ENCODE assay signal across 16 cellular contexts in genomic region chr22:42693055-42693762, GRCh38. TPM values are rescaled to one million over a fixed set of nuclear protein-coding genes. Genes with fewer than 3 reads are reported as not detected.
"Had no signal": no experiment of that assay in that cellular context is flagged by ENCODE, and none has a peak within 500 bp of the region (broad histone marks: within the 10 kb centered on the region; RNA-seq: fewer than 3 reads in every experiment).

No MANE protein-coding gene starts in this region.

- H3K36me3 ChIP-seq: transverse colon had no signal

- ATAC-seq: activated CD4-positive, alpha-beta T cell treated with anti-CD3 and anti-CD28 coated beads for 36 hours; activated CD8-positive, alpha-beta memory T cell treated with anti-CD3 and anti-CD28 coated beads, Interleukin-2, amount 10 ng/mL, durations not matched to agents 7 days and 5 days; left colon had no signal

- H3K4me3 Mint-ChIP-seq: activated CD4-positive, alpha-beta memory T cell treated with anti-CD3 and anti-CD28 coated beads for 36 hours; activated CD4-positive, alpha-beta T cell treated with anti-CD3 and anti-CD28 coated beads for 36 hours; activated CD8-positive, alpha-beta memory T cell treated with anti-CD3 and anti-CD28 coated beads, Interleukin-2, amount 10 ng/mL, durations not matched to agents 7 days and 5 days; activated naive CD4-positive, alpha-beta T cell treated with anti-CD3 and anti-CD28 coated beads, Interleukin-2, amount 10 ng/mL, durations not matched to agents 7 days and 5 days; activated T-cell treated with anti-CD3 and anti-CD28 coated beads, Interleukin-2, amount 50 U/mL, for 24 hours had no signal

- H3K4me1 Mint-ChIP-seq: activated CD4-positive, alpha-beta T cell treated with anti-CD3 and anti-CD28 coated beads for 36 hours; activated CD8-positive, alpha-beta memory T cell treated with anti-CD3 and anti-CD28 coated beads, Interleukin-2, amount 10 ng/mL, durations not matched to agents 7 days and 5 days; activated naive CD4-positive, alpha-beta T cell treated with anti-CD3 and anti-CD28 coated beads, Interleukin-2, amount 10 ng/mL, durations not matched to agents 7 days and 5 days had no signal

- H3K27me3 ChIP-seq: dorsolateral prefrontal cortex, transverse colon had no signal

- H3K27ac Mint-ChIP-seq: activated CD4-positive, alpha-beta memory T cell treated with anti-CD3 and anti-CD28 coated beads for 36 hours; activated CD4-positive, alpha-beta T cell treated with anti-CD3 and anti-CD28 coated beads for 36 hours; activated CD8-positive, alpha-beta memory T cell treated with anti-CD3 and anti-CD28 coated beads, Interleukin-2, amount 10 ng/mL, durations not matched to agents 7 days and 5 days; activated naive CD4-positive, alpha-beta T cell treated with anti-CD3 and anti-CD28 coated beads, Interleukin-2, amount 10 ng/mL, durations not matched to agents 7 days and 5 days; activated T-cell treated with anti-CD3 and anti-CD28 coated beads, Interleukin-2, amount 50 U/mL, for 24 hours had no signal

- H3K27me3 Mint-ChIP-seq: activated CD4-positive, alpha-beta memory T cell treated with anti-CD3 and anti-CD28 coated beads for 36 hours; activated CD4-positive, alpha-beta T cell treated with anti-CD3 and anti-CD28 coated beads for 36 hours; activated CD8-positive, alpha-beta memory T cell treated with anti-CD3 and anti-CD28 coated beads, Interleukin-2, amount 10 ng/mL, durations not matched to agents 7 days and 5 days; activated T-cell treated with anti-CD3 and anti-CD28 coated beads, Interleukin-2, amount 50 U/mL, for 24 hours had no signal

- H3K4me3 ChIP-seq: dorsolateral prefrontal cortex, skin epidermis, transverse colon had no signal

- H3K36me3 Mint-ChIP-seq: activated CD4-positive, alpha-beta memory T cell treated with anti-CD3 and anti-CD28 coated beads for 36 hours; activated CD8-positive, alpha-beta memory T cell treated with anti-CD3 and anti-CD28 coated beads, Interleukin-2, amount 10 ng/mL, durations not matched to agents 7 days and 5 days; activated naive CD4-positive, alpha-beta T cell treated with anti-CD3 and anti-CD28 coated beads, Interleukin-2, amount 10 ng/mL, durations not matched to agents 7 days and 5 days had no signal

- H3K9me3 ChIP-seq: transverse colon had no signal

- DNase-seq: activated CD4-positive, alpha-beta memory T cell treated with anti-CD3 and anti-CD28 coated beads for 36 hours; activated CD8-positive, alpha-beta memory T cell treated with anti-CD3 and anti-CD28 coated beads, Interleukin-2, amount 10 ng/mL, durations not matched to agents 7 days and 5 days; activated naive CD4-positive, alpha-beta T cell treated with anti-CD3 and anti-CD28 coated beads, Interleukin-2, amount 10 ng/mL, durations not matched to agents 7 days and 5 days; activated T-cell treated with anti-CD3 and anti-CD28 coated beads, Interleukin-2, amount 50 U/mL, for 24 hours; dorsolateral prefrontal cortex; glutamatergic neuron; left colon; stimulated activated CD4-positive, alpha-beta T cell treated with anti-CD3 and anti-CD28 coated beads, Interleukin-15, amount 100 ng/mL, for 24 hours; stimulated activated CD4-positive, alpha-beta T cell treated with anti-CD3 and anti-CD28 coated beads, Interleukin-4, amount 100 ng/mL, for 1 hour; stimulated activated naive CD4-positive, alpha-beta T cell; substantia nigra; T-helper 2 cell; transverse colon had no signal

- H3K9me3 Mint-ChIP-seq: activated CD4-positive, alpha-beta memory T cell treated with anti-CD3 and anti-CD28 coated beads for 36 hours; activated naive CD4-positive, alpha-beta T cell treated with anti-CD3 and anti-CD28 coated beads, Interleukin-2, amount 10 ng/mL, durations not matched to agents 7 days and 5 days; activated T-cell treated with anti-CD3 and anti-CD28 coated beads, Interleukin-2, amount 50 U/mL, for 24 hours had no signal

- H3K27ac ChIP-seq: dorsolateral prefrontal cortex had no signal

RNA-seq across cellular contexts. Expression of gene A4GALT, which starts 27.5 kb away (rescaled TPM):
- total RNA-seq: activated CD4-positive, alpha-beta memory T cell treated with anti-CD3 and anti-CD28 coated beads for 36 hours; activated CD4-positive, alpha-beta T cell treated with anti-CD3 and anti-CD28 coated beads for 36 hours had no signal

RNA-seq across cellular contexts. Expression of gene ATP5MGL, which starts 52.8 kb away (rescaled TPM):
- polyA plus RNA-seq: adipose tissue had no signal
